In the genomic region with DNA sequence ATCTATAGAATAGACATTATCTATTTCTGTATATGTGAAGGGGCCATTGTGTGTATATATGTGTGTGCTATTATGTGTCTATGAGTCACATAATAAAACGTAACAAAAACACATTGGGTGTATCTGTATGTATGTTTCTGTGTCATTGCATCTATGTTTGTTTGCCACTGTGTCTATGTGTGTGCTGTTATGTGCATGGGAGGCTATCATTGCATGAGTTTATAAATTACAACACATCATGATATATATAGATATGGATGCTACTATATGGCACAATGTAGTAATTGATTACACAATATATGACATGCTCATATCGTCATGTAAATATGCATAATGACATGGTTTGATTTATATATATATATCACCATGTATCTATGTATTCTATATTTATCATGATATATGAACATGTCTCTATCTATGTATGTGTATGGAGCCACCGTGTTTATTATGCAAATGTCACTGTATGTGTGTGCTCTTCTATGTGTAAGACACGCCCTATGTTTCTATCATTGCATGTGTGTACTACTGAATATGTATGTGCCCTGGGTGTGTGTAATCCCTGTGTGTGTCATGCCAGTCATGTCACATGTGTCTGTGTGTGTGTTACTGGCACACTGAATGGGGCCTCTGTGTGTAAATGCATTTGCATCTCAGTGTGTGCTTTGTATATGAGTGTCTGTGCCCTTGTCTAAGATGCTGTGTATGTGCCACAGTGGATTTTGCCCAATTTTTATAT, we compare ENCODE assay signal across 8 cellular contexts.
DNase-seq lines count a peak whose midpoint lies in the region; ATAC-seq and TF ChIP-seq lines count a peak whose summit lies in the region.

No MANE protein-coding gene starts in this region.

- peaks cover 77 to 79% of the 10 kb centered on the region in 2 donors for H3K4me1 Mint-ChIP-seq in effector memory CD8-positive, alpha-beta T cell (ENCODE audit: low read depth in 2 of 2)

- DNase-seq in RPMI8226 (peak; percentile 42), hippocampal formation (lab: John Stamatoyannopoulos, UW) (no peak), GDM1 (lab: John Stamatoyannopoulos, UW) (no peak), GM13977 (ENCODE audit: low spot score) (no peak), NCI-H510A (lab: John Stamatoyannopoulos, UW) (no peak)
- DNase-seq in effector memory CD8-positive, alpha-beta T cell = peak in 1 of 3 experiments; percentile 30

- no peaks in the 10 kb centered on the region for H3K9me3 Mint-ChIP-seq in effector memory CD8-positive, alpha-beta T cell

- no peaks in the 10 kb centered on the region for H3K27me3 Mint-ChIP-seq in effector memory CD8-positive, alpha-beta T cell

- H3K4me3 Mint-ChIP-seq in effector memory CD8-positive, alpha-beta T cell = peak overlapping the region; percentile 90 to 100

- ATAC-seq in GM18505 (IDR thresholded peaks at IDR 0.05; ENCODE audit: unreplicated experiment) (peak; percentile 9), HG02870 (IDR thresholded peaks at IDR 0.05; ENCODE audit: unreplicated experiment) (peak; percentile 6)
- peak; percentile 7 for ATAC-seq in effector memory CD8-positive, alpha-beta T cell (replicated peaks)

- TF ChIP-seq CTCF in GM13977 (IDR thresholded peaks at IDR 0.05; ENCODE audit: extremely low read depth, insufficient read depth, missing control alignments) = no peak

- H3K27ac Mint-ChIP-seq in effector memory CD8-positive, alpha-beta T cell = peak overlapping the region; percentile 95 to 98

- in situ Hi-C loops in GM13977 (cut with MboI; ENCODE audit: low pct_unique_long_range_greater_than_20kb, low sequenced_read_pairs, unreplicated experiment) = no loop called here

- peaks cover 75% of the 10 kb centered on the region for H3K36me3 Mint-ChIP-seq in effector memory CD8-positive, alpha-beta T cell (ENCODE audit: insufficient read depth)

- TF ChIP-seq POLR2A in GM18505 (IDR thresholded peaks at IDR 0.05; ENCODE audit: borderline replicate concordance, extremely low read depth, insufficient read depth, insufficient read length) = no peak
